Comparison of ENCODE assay signal across 8 cellular contexts in genomic region chr5:98773464-98774191, GRCh38. TPM values are rescaled to one million over a fixed set of nuclear protein-coding genes. Genes with fewer than 3 reads are reported as not detected.
DNase-seq lines count a peak whose midpoint lies in the region; ATAC-seq, FAIRE-seq and TF ChIP-seq lines count a peak whose summit lies in the region.

Gene RGMB, plus strand, starts transcription at chr5:98773663. Its CDS starts 408 bp downstream, at chr5:98774071.

- peaks cover 22% of the 10 kb centered on the region for H3K4me1 ChIP-seq in A549

- no peak for FAIRE-seq in A549 (lab: Jason Lieb, UNC)

- peak within 1 kb of the TSS; percentile 57 for H3K4me3 ChIP-seq in A549

- peak; percentile 32; the same call in 2 of the 3 replicates for TF ChIP-seq CTCF in A549 (IDR thresholded peaks at IDR 0.05)

- TF ChIP-seq RAD21 in A549 (conservative IDR thresholded peaks at IDR 0.05 in 1 of 2, IDR thresholded peaks at IDR 0.05 in 1 of 2): no peak

- ATAC-seq in A549: peak; percentile 81 to 89
- peak; percentile 67 for ATAC-seq in GM18873 (IDR thresholded peaks at IDR 0.05; ENCODE audit: low FRiP score, unreplicated experiment)
- ATAC-seq in HG03135 (IDR thresholded peaks at IDR 0.05; ENCODE audit: unreplicated experiment): peak; percentile 87

- H3K4me2 ChIP-seq in A549: peak within 1 kb of the TSS; percentile 94

- H3K9me3 ChIP-seq in A549: no peaks in the 10 kb centered on the region

- H3K27ac ChIP-seq in A549 (peak within 1 kb of the TSS; percentile 77 to 92), cingulate gyrus (ENCODE audit: low read depth, low read length) (peak within 1 kb of the TSS; percentile 60)

- TF ChIP-seq EP300 in A549 (IDR thresholded peaks at IDR 0.05): no peak

- peak; percentile 98 to 99 for DNase-seq in A549 (ENCODE audit: low read depth in 1 of 2, low spot score in 1 of 2)
- peak; percentile 99 for DNase-seq in NCI-H226
- DNase-seq in activated CD4-positive, alpha-beta T cell treated with anti-CD3 and anti-CD28 coated beads for 4 hours: peak; percentile 90 to 91
- DNase-seq in kidney glomerular epithelial cell (lab: John Stamatoyannopoulos, UW): peak; percentile 97
- DNase-seq in stimulated activated CD4-positive, alpha-beta T cell treated with anti-CD3 and anti-CD28 coated beads, Interleukin-15, amount 100 ng/mL, for 48 hours (ENCODE audit: low read depth in 2 of 2): peak; percentile 88 to 89

- POLR2A ChIA-PET in A549 (lab: Yijun Ruan, JAX): no interaction called here

- CTCF ChIA-PET in A549 (lab: Yijun Ruan, JAX): interaction anchor here (1.5 to 7.3 kb wide), 2 partner anchors 19 to 319 kb away, joined by 4 to 127 read pairs; no protein-coding TSS in a partner anchor

- 0% methylated on average over 27 of the region's 84 CpGs for WGBS in A549 (ENCODE audit: missing lambda C conversion rate)

- peak; percentile 59; the same call in 1 of the 2 replicates for TF ChIP-seq POLR2A in A549 (IDR thresholded peaks at IDR 0.05; ENCODE audit: low read length)

TF ChIP-seq in A549, 52 proteins besides CTCF, POLR2A, EP300 and RAD21:
- TF ChIP-seq JUN (IDR thresholded peaks at IDR 0.05) (peak; percentile 16 to 66; a peak in 3 of 5 replicates), KDM5A (IDR thresholded peaks at IDR 0.05) (no peak), EHMT2 (IDR thresholded peaks at IDR 0.05; ENCODE audit: low read depth) (no peak), HOXB5 (CRISPR knock-in tag; IDR thresholded peaks at IDR 0.05) (peak; percentile 97; the same call in 1 of the 2 replicates), HOXB13 (CRISPR knock-in tag; IDR thresholded peaks at IDR 0.05; ENCODE audit: low read depth) (no peak), HES2 (IDR thresholded peaks at IDR 0.05) (no peak), PBX3 (IDR thresholded peaks at IDR 0.05) (peak; percentile 91), FOSL2 (IDR thresholded peaks at IDR 0.05) (no peak), FOSL2 (CRISPR knock-in tag; IDR thresholded peaks at IDR 0.05) (no peak), NR3C1 (IDR thresholded peaks at IDR 0.05) (no peak), ZFP36 (IDR thresholded peaks at IDR 0.05; ENCODE audit: borderline replicate concordance, partially characterized antibody) (no peak), PHF8 (IDR thresholded peaks at IDR 0.05; ENCODE audit: borderline replicate concordance, low read depth) (peak; percentile 60)
- TF ChIP-seq, protein P1, sequence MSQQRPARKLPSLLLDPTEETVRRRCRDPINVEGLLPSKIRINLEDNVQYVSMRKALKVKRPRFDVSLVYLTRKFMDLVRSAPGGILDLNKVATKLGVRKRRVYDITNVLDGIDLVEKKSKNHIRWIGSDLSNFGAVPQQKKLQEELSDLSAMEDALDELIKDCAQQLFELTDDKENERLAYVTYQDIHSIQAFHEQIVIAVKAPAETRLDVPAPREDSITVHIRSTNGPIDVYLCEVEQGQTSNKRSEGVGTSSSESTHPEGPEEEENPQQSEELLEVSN (IDR thresholded peaks at IDR 0.05; ENCODE audit: borderline replicate concordance, low read depth): no peak
- TF ChIP-seq, protein P2, sequence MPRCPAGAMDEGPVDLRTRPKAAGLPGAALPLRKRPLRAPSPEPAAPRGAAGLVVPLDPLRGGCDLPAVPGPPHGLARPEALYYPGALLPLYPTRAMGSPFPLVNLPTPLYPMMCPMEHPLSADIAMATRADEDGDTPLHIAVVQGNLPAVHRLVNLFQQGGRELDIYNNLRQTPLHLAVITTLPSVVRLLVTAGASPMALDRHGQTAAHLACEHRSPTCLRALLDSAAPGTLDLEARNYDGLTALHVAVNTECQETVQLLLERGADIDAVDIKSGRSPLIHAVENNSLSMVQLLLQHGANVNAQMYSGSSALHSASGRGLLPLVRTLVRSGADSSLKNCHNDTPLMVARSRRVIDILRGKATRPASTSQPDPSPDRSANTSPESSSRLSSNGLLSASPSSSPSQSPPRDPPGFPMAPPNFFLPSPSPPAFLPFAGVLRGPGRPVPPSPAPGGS (IDR thresholded peaks at IDR 0.05): peak; percentile 57; the same call in 1 of the 3 replicates
- TF ChIP-seq, protein P3, sequence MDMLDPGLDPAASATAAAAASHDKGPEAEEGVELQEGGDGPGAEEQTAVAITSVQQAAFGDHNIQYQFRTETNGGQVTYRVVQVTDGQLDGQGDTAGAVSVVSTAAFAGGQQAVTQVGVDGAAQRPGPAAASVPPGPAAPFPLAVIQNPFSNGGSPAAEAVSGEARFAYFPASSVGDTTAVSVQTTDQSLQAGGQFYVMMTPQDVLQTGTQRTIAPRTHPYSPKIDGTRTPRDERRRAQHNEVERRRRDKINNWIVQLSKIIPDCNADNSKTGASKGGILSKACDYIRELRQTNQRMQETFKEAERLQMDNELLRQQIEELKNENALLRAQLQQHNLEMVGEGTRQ (IDR thresholded peaks at IDR 0.05): no peak

RNA-seq across cellular contexts. Expression of gene RGMB, which starts in this region (rescaled TPM):
- 5.3 and 7.5 TPM in 2 replicates for polyA plus RNA-seq in A549 (2011; rRNA removed)
- polyA plus RNA-seq in A549 (2012; cell fraction: cytosol; rRNA removed): 8.5 and 10.8 TPM in 2 replicates
- 11.4 and 13.6 TPM in 2 replicates for polyA plus RNA-seq in A549 (2012; cell fraction: nucleus; rRNA removed)
- 5.6 to 6.1 TPM (median 6.1 TPM) in 3 replicates for polyA plus RNA-seq in A549 (2017; fragmentation: RNase III; extraction: RNeasy Plus Mini Kit Qiagen cat#74134 plus additional on column Dnase treatment)
- 13.0 and 14.7 TPM in 2 replicates for polyA minus RNA-seq in A549 (2011; rRNA and poly(A)+ RNA removed)

Comparison
In these comparisons a context has a peak if more than half of its experiments do, and no peak if none do; other contexts are left out.
1. Peak in every context shown above with its lines: DNase-seq, ATAC-seq, H3K4me3 ChIP-seq and H3K27ac ChIP-seq.